Comparison of ENCODE assay signal across 9 cellular contexts in the genomic region with DNA sequence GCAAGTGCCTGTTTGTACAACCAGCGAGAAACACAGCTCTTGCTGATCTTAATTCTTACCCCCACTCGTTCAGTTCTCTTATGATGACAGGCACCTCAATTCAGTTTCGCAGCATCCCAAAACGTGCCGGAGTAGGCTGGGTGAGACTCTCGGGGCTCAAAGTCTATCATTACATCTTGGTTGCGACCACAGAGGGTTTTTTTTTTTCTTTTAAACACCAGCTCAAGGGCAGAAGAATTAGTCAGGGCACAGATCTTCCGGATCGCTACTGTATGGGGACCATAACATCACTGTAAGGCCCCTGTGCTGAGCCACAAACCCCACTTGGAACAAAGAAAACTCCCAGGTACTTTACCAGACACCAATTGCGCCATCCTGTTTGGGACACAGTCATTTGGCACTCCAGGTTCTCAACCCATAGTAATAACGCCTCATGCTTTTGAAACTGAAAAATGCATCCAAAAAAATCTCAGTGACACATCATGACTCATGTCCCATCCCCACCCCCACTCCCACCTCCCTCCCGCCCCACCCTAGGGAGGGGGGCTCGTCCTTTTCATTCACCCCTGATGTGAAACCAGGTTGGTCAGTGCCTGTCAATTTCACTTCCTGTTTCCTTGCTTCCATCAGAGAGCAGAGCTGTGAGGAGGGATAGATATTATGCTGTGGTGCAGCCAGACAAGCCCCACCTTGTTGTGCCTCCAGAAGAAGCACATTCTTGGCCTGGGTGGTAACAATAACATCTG. TPM values are rescaled to one million over a fixed set of nuclear protein-coding genes. Genes with fewer than 3 reads are reported as not detected.
DNase-seq lines count a peak whose midpoint lies in the region; ATAC-seq and TF ChIP-seq lines count a peak whose summit lies in the region.
"Had no signal": no experiment of that assay in that cellular context is flagged by ENCODE, and none has a peak within 500 bp of the region (broad histone marks: within the 10 kb centered on the region; RNA-seq: fewer than 3 reads in every experiment).

No MANE protein-coding gene starts in this region.

- peak overlapping the region; percentile 19 for H3K4me3 ChIP-seq in GM12875 (ENCODE audit: low read depth, low read length)

- peak; percentile 76 for ATAC-seq in HG02588 (IDR thresholded peaks at IDR 0.05; ENCODE audit: unreplicated experiment)

- intact Hi-C loops in posterior cingulate gyrus (cut with DNase I): no loop called here

- no peak for TF ChIP-seq CTCF in GM12875 (IDR thresholded peaks at IDR 0.05; ENCODE audit: borderline replicate concordance, insufficient read depth, low read depth, low read length)

- DNase-seq in NCI-H226 (peak; percentile 7), mesenteric fat pad (ENCODE audit: low spot score) (peak; percentile 67), NCI-H446 (lab: John Stamatoyannopoulos, UW) (no peak), posterior cingulate gyrus (no peak), UCSD-AML1 (lab: John Stamatoyannopoulos, UW; ENCODE audit: unreplicated experiment) (no peak)
- DNase-seq in activated T-cell treated with anti-CD3 and anti-CD28 coated beads, Interleukin-2, amount 50 U/mL, for 1 hour: peak; percentile 75

RNA-seq across cellular contexts. Expression of gene CD5, which starts 41.0 kb away (rescaled TPM):
- 0.26 TPM for total RNA-seq in mesenteric fat pad
- total RNA-seq: H1 had no signal

Comparison
In these comparisons a context has a peak if more than half of its experiments do, and no peak if none do; other contexts are left out.
1. DNase-seq: peak in NCI-H226 (single experiment), activated T-cell treated with anti-CD3 and anti-CD28 coated beads, Interleukin-2, amount 50 U/mL, for 1 hour (single experiment) and mesenteric fat pad (single experiment); none in NCI-H446 (0 of 2), posterior cingulate gyrus (0 of 10) and UCSD-AML1 (single experiment).